In the genomic region with DNA sequence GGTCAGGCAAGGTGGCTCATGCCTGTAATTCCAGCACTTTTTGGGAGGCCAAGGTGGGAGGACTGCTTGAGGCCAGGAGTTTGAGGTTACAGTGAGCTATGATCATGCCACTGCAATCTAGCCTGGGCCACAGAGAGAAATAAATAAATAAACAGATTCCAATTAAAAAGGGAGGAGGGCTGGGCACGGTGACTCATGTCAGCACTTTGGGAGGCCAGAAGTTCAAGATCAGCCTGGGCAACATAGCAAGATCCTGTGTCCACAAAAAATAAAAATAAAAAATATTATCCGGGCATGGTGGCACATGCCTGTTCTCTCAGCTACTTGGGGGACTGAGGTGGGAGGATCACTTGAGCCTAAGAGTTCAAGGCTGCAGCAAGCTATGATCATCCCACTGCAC, we compare ENCODE assay signal across 19 cellular contexts.
"Had no signal": no experiment of that assay in that cellular context is flagged by ENCODE, and none has a peak within 500 bp of the region (broad histone marks: within the 10 kb centered on the region; RNA-seq: fewer than 3 reads in every experiment).

No MANE protein-coding gene starts in this region.

- H3K27ac ChIP-seq: heart left ventricle, VCaP had no signal

- H3K27me3 Mint-ChIP-seq: activated CD4-positive, alpha-beta memory T cell treated with anti-CD3 and anti-CD28 coated beads, Interleukin-2, amount 10 ng/mL, durations not matched to agents 7 days and 5 days; central memory CD8-positive, alpha-beta T cell; natural killer cell treated with Interleukin-12 subunit alpha and Interleukin-12 subunit beta and Interleukin-15 and Interleukin-18, amount 100 ng/mL, for 72 hours; type B pancreatic cell had no signal

- H3K27ac Mint-ChIP-seq: activated CD4-positive, alpha-beta memory T cell treated with anti-CD3 and anti-CD28 coated beads, Interleukin-2, amount 10 ng/mL, durations not matched to agents 7 days and 5 days; brain; natural killer cell treated with Interleukin-12 subunit alpha and Interleukin-12 subunit beta and Interleukin-15 and Interleukin-18, amount 100 ng/mL, for 72 hours; type B pancreatic cell had no signal

- H3K27me3 ChIP-seq: heart left ventricle had no signal

- H3K4me3 ChIP-seq: heart left ventricle, lung had no signal

- DNase-seq: activated CD4-positive, alpha-beta memory T cell treated with anti-CD3 and anti-CD28 coated beads, Interleukin-2, amount 10 ng/mL, durations not matched to agents 7 days and 5 days; activated effector memory CD4-positive, alpha-beta T cell treated with Interleukin-2 at 50 U/mL for 16 hours; activated naive CD4-positive, alpha-beta T cell treated with anti-CD3 and anti-CD28 coated beads, Interleukin-2, amount 50 U/mL, for 16 hours; activated T-cell treated with anti-CD3 and anti-CD28 coated beads, Interleukin-2, amount 50 U/mL, for 4 hours; amniotic stem cell; effector memory CD4-positive, alpha-beta T cell; foreskin melanocyte; nucleus accumbens; stimulated activated CD4-positive, alpha-beta T cell treated with anti-CD3 and anti-CD28 coated beads, Interleukin-15, amount 100 ng/mL, for 24 hours; stimulated activated CD4-positive, alpha-beta T cell treated with anti-CD3 and anti-CD28 coated beads, Interleukin-4, amount 100 ng/mL, for 24 hours; stimulated activated naive CD8-positive, alpha-beta T cell treated with anti-CD3 and anti-CD28 coated beads, Interleukin-15, Interleukin-2, amounts not matched to agents 100 U/mL and 50 U/mL, for 24 hours; T-helper 1 cell had no signal

- H3K9me3 Mint-ChIP-seq: activated CD4-positive, alpha-beta memory T cell treated with anti-CD3 and anti-CD28 coated beads, Interleukin-2, amount 10 ng/mL, durations not matched to agents 7 days and 5 days; activated T-cell treated with anti-CD3 and anti-CD28 coated beads, Interleukin-2, amount 50 U/mL, for 4 hours; brain; central memory CD8-positive, alpha-beta T cell; natural killer cell treated with Interleukin-12 subunit alpha and Interleukin-12 subunit beta and Interleukin-15 and Interleukin-18, amount 100 ng/mL, for 72 hours; type B pancreatic cell had no signal

- ATAC-seq: activated T-cell treated with anti-CD3 and anti-CD28 coated beads, Interleukin-2, amount 50 U/mL, for 4 hours; heart left ventricle; natural killer cell treated with Interleukin-12 subunit alpha and Interleukin-12 subunit beta and Interleukin-15 and Interleukin-18, amount 100 ng/mL, for 72 hours; stimulated activated naive CD8-positive, alpha-beta T cell treated with anti-CD3 and anti-CD28 coated beads, Interleukin-15, Interleukin-2, amounts not matched to agents 100 U/mL and 50 U/mL, for 24 hours had no signal

- H3K4me3 Mint-ChIP-seq: activated CD4-positive, alpha-beta memory T cell treated with anti-CD3 and anti-CD28 coated beads, Interleukin-2, amount 10 ng/mL, durations not matched to agents 7 days and 5 days; activated T-cell treated with anti-CD3 and anti-CD28 coated beads, Interleukin-2, amount 50 U/mL, for 4 hours; brain; central memory CD8-positive, alpha-beta T cell; natural killer cell treated with Interleukin-12 subunit alpha and Interleukin-12 subunit beta and Interleukin-15 and Interleukin-18, amount 100 ng/mL, for 72 hours; type B pancreatic cell had no signal

- H3K9me3 ChIP-seq: heart left ventricle had no signal

- H3K4me1 Mint-ChIP-seq: brain had no signal
